2 cellular contexts compared by ENCODE assay signal in genomic region chr10:555281-555680, GRCh38.
TF ChIP-seq lines count a peak whose summit lies in the region.

No MANE protein-coding gene starts in this region.

TF ChIP-seq in IMR-90, 13 proteins besides CTCF, POLR2A, EP300 and RAD21:
- TF ChIP-seq RCOR1 (IDR thresholded peaks at IDR 0.05; ENCODE audit: insufficient replicate concordance, low read length), result no peak
- no peak for TF ChIP-seq CHD1 (IDR thresholded peaks at IDR 0.05; ENCODE audit: low read depth, low read length)
- TF ChIP-seq MAZ (IDR thresholded peaks at IDR 0.05; ENCODE audit: borderline replicate concordance, low read depth, low read length), result no peak
- TF ChIP-seq ELK1 (IDR thresholded peaks at IDR 0.05; ENCODE audit: borderline replicate concordance, low read depth, low read length), result no peak
- no peak for TF ChIP-seq USF2 (IDR thresholded peaks at IDR 0.05; ENCODE audit: low read depth, low read length)
- TF ChIP-seq BHLHE40 (IDR thresholded peaks at IDR 0.05; ENCODE audit: low read depth, low read length), result no peak
- no peak for TF ChIP-seq CEBPB (IDR thresholded peaks at IDR 0.05; ENCODE audit: low read depth, low read length)
- TF ChIP-seq NFE2L2 (IDR thresholded peaks at IDR 0.05; ENCODE audit: low read depth, low read length), result no peak
- no peak for TF ChIP-seq MXI1 (IDR thresholded peaks at IDR 0.05; ENCODE audit: borderline replicate concordance, low read depth, low read length)

TF ChIP-seq in H1, 55 proteins besides CTCF, POLR2A, EP300 and RAD21:
- TF ChIP-seq BCL11A (IDR thresholded peaks at IDR 0.05; ENCODE audit: low read depth in 2 of 2, low read length in 2 of 2) (no peak), EGR1 (IDR thresholded peaks at IDR 0.05; ENCODE audit: borderline replicate concordance, low read depth, low read length) (no peak), ZNF274 (IDR thresholded peaks at IDR 0.05; ENCODE audit: borderline replicate concordance, extremely low read depth, low read length) (no peak), CREB1 (IDR thresholded peaks at IDR 0.05) (no peak), CBX8 (IDR thresholded peaks at IDR 0.05; ENCODE audit: borderline replicate concordance, low read depth, low read length) (no peak), SP1 (IDR thresholded peaks at IDR 0.05; ENCODE audit: low read depth, low read length) (no peak), SIN3A (conservative IDR thresholded peaks at IDR 0.05 in 1 of 2, IDR thresholded peaks at IDR 0.05 in 1 of 2; ENCODE audit: low read depth in 1 of 2, low read length in 2 of 2) (no peak), CBX5 (IDR thresholded peaks at IDR 0.05; ENCODE audit: low read depth, low read length) (no peak), SIRT6 (IDR thresholded peaks at IDR 0.05; ENCODE audit: low read length) (no peak), KDM4A (IDR thresholded peaks at IDR 0.05; ENCODE audit: low read depth, low read length, severe bottlenecking) (no peak), ASH2L (IDR thresholded peaks at IDR 0.05; ENCODE audit: low read length) (no peak), CHD7 (IDR thresholded peaks at IDR 0.05; ENCODE audit: insufficient replicate concordance, low read length) (no peak), PHF8 (conservative IDR thresholded peaks at IDR 0.05; ENCODE audit: low read depth, low read length) (no peak)
